Comparison of ENCODE assay signal across 22 cellular contexts in the genomic region with DNA sequence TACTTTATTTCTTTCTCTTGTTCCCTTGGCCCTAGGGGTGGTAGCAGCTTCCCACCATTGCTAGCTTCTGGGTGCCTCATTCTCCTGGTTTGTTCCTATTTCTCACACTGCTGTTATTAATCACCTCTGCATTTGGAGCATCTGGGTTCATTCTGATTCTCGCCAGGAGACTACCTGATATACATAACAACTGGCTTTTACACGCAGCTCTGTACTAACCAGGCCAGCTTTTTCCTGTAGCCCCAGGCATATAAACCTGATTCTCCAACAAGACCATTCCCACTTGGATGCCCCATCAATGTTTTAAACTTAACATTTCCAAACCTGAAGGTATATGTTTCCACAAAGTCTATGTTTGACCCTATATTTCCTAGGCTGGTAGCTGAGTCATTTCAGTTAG.
A peak's percentile ranks its signal among the peaks of the same experiment; 100 is the strongest.
DNase-seq lines count a peak whose midpoint lies in the region; ATAC-seq and TF ChIP-seq lines count a peak whose summit lies in the region.
"Had no signal": no experiment of that assay in that cellular context is flagged by ENCODE, and none has a peak within 500 bp of the region (broad histone marks: within the 10 kb centered on the region; RNA-seq: fewer than 3 reads in every experiment).

No MANE protein-coding gene starts in this region.

- H3K9ac ChIP-seq in neural progenitor cell: no peak overlapping the region
- H3K9ac ChIP-seq: BLaER1 had no signal

- H3K27me3 ChIP-seq in neural progenitor cell: no peaks in the 10 kb centered on the region
- H3K27me3 ChIP-seq in naive thymus-derived CD4-positive, alpha-beta T cell (ENCODE audit: control insufficient read depth in 2 of 2, insufficient read depth in 2 of 2, low read length in 2 of 2): no peaks in the 10 kb centered on the region
- H3K27me3 ChIP-seq: BE2C, BLaER1 had no signal

- no peaks in the 10 kb centered on the region for H3K27me3 Mint-ChIP-seq in WTC11 (ENCODE audit: low read depth)
- peaks cover 2% of the 10 kb centered on the region for H3K27me3 Mint-ChIP-seq in neural progenitor cell (ENCODE audit: insufficient read depth, low read depth)
- H3K27me3 Mint-ChIP-seq in naive thymus-derived CD4-positive, alpha-beta T cell: no peaks in the 10 kb centered on the region
- H3K27me3 Mint-ChIP-seq: CD4-positive, alpha-beta memory T cell; CD4-positive, CD25-positive, alpha-beta regulatory T cell; CD8-positive, alpha-beta memory T cell had no signal

- H2AFZ ChIP-seq in neural progenitor cell (replicated peaks): peak overlapping the region; percentile 34

- TF ChIP-seq CTCF in WTC11 (IDR thresholded peaks at IDR 0.05): no peak
- TF ChIP-seq CTCF in neural progenitor cell (IDR thresholded peaks at IDR 0.05): no peak

- H3K9me3 Mint-ChIP-seq in WTC11: peaks cover 21% of the 10 kb centered on the region
- H3K9me3 Mint-ChIP-seq in neural progenitor cell: peaks cover 7% of the 10 kb centered on the region
- H3K9me3 Mint-ChIP-seq in naive thymus-derived CD4-positive, alpha-beta T cell: peaks cover 0 to 17% (median 2%) of the 10 kb centered on the region in 11 donors

- intact Hi-C loops in naive thymus-derived CD4-positive, alpha-beta T cell (cut with micrococcal nuclease): no loop called here

- DNase-seq in WTC11 (ENCODE audit: low spot score): no peak
- DNase-seq in neural progenitor cell (ENCODE audit: low spot score): no peak
- DNase-seq in NCI-H2196 treated with DMSO at 0.1 percent for 48 hours (lab: John Stamatoyannopoulos, UW; ENCODE audit: unreplicated experiment): no peak
- no peak for DNase-seq in cerebellum (ENCODE audit: low spot score)
- no peak for DNase-seq in naive thymus-derived CD4-positive, alpha-beta T cell
- DNase-seq: 8988T; ACHN; BE2C; C1 segment of cervical spinal cord; CD4-positive, alpha-beta memory T cell; CD4-positive, CD25-positive, alpha-beta regulatory T cell; CD8-positive, alpha-beta memory T cell; COR-L47; DMS 273 treated with DMSO at 0.1 percent for 48 hours; DMS153; DMS79; DND-41; EL; GF-D8 had no signal

- no peaks in the 10 kb centered on the region for H3K79me2 ChIP-seq in neural progenitor cell (ENCODE audit: low read depth)

- H3K27ac Mint-ChIP-seq in WTC11: no peak overlapping the region
- H3K27ac Mint-ChIP-seq in neural progenitor cell: no peak overlapping the region
- H3K27ac Mint-ChIP-seq in naive thymus-derived CD4-positive, alpha-beta T cell: no peak overlapping the region
- H3K27ac Mint-ChIP-seq: CD14-positive monocyte; CD4-positive, alpha-beta memory T cell; CD4-positive, CD25-positive, alpha-beta regulatory T cell; CD8-positive, alpha-beta memory T cell had no signal

- ATAC-seq in GM19463 (IDR thresholded peaks at IDR 0.05; ENCODE audit: unreplicated experiment) (peak; percentile 28), WTC11 (peak; percentile 60)
- no peak for ATAC-seq in naive thymus-derived CD4-positive, alpha-beta T cell

- H4K20me1 ChIP-seq in neural progenitor cell (ENCODE audit: low read depth): no peaks in the 10 kb centered on the region
- H4K20me1 ChIP-seq: BLaER1 had no signal

- H3K4me1 Mint-ChIP-seq in WTC11 (peaks cover 17% of the 10 kb centered on the region), neural progenitor cell (no peaks in the 10 kb centered on the region)
- H3K4me1 Mint-ChIP-seq in naive thymus-derived CD4-positive, alpha-beta T cell: no peaks in the 10 kb centered on the region
- H3K4me1 Mint-ChIP-seq: CD14-positive monocyte; CD4-positive, alpha-beta memory T cell; CD4-positive, CD25-positive, alpha-beta regulatory T cell; CD8-positive, alpha-beta memory T cell had no signal

- H3K36me3 Mint-ChIP-seq in WTC11 (no peaks in the 10 kb centered on the region), neural progenitor cell (no peaks in the 10 kb centered on the region)
- H3K36me3 Mint-ChIP-seq in naive thymus-derived CD4-positive, alpha-beta T cell: no peaks in the 10 kb centered on the region
- H3K36me3 Mint-ChIP-seq: CD14-positive monocyte; CD4-positive, alpha-beta memory T cell; CD4-positive, CD25-positive, alpha-beta regulatory T cell; CD8-positive, alpha-beta memory T cell had no signal

- no peaks in the 10 kb centered on the region for H3F3A ChIP-seq in neural progenitor cell (ENCODE audit: low read depth)

- no peak overlapping the region for H3K27ac ChIP-seq in neural progenitor cell
- H3K27ac ChIP-seq in naive thymus-derived CD4-positive, alpha-beta T cell (ENCODE audit: low read depth, low read length): no peak overlapping the region
- H3K27ac ChIP-seq: BLaER1 had no signal

- H3K4me2 ChIP-seq in neural progenitor cell: no peak overlapping the region
- H3K4me2 ChIP-seq: BLaER1 had no signal

- CTCF ChIA-PET in WTC11 (lab: Charles Lee): no interaction called here
- CTCF ChIA-PET in naive thymus-derived CD4-positive, alpha-beta T cell (lab: Charles Lee): no interaction called here

- H3K4me3 Mint-ChIP-seq in WTC11 (no peak overlapping the region), neural progenitor cell (no peak overlapping the region)
- H3K4me3 Mint-ChIP-seq in naive thymus-derived CD4-positive, alpha-beta T cell: no peak overlapping the region
- H3K4me3 Mint-ChIP-seq: CD14-positive monocyte; CD4-positive, alpha-beta memory T cell; CD4-positive, CD25-positive, alpha-beta regulatory T cell; CD8-positive, alpha-beta memory T cell had no signal

- H3K4me3 ChIP-seq in neural progenitor cell: no peak overlapping the region
- no peak overlapping the region for H3K4me3 ChIP-seq in naive thymus-derived CD4-positive, alpha-beta T cell (ENCODE audit: low read length)
- H3K4me3 ChIP-seq: BLaER1 had no signal

- no peaks in the 10 kb centered on the region for H3K36me3 ChIP-seq in neural progenitor cell
- H3K36me3 ChIP-seq in naive thymus-derived CD4-positive, alpha-beta T cell (ENCODE audit: control insufficient read depth in 2 of 3, insufficient read depth in 3 of 3, low read length in 3 of 3): no peaks in the 10 kb centered on the region
- H3K36me3 ChIP-seq: BE2C, BLaER1 had no signal

- no peaks in the 10 kb centered on the region for H3K9me3 ChIP-seq in neural progenitor cell (ENCODE audit: low read depth)
- H3K9me3 ChIP-seq in naive thymus-derived CD4-positive, alpha-beta T cell (ENCODE audit: control insufficient read depth in 2 of 3, low read length in 3 of 3): no peaks in the 10 kb centered on the region
- H3K9me3 ChIP-seq: BE2C, BLaER1 had no signal

- H3K4me1 ChIP-seq in neural progenitor cell: no peaks in the 10 kb centered on the region
- no peaks in the 10 kb centered on the region for H3K4me1 ChIP-seq in naive thymus-derived CD4-positive, alpha-beta T cell (ENCODE audit: control insufficient read depth in 2 of 2, insufficient read depth in 2 of 2, low read length in 2 of 2)
- H3K4me1 ChIP-seq: BE2C, BLaER1 had no signal

- POLR2A ChIA-PET in WTC11 (lab: Charles Lee): no interaction called here
- POLR2A ChIA-PET in naive thymus-derived CD4-positive, alpha-beta T cell (lab: Charles Lee): no interaction called here

TF ChIP-seq in WTC11, 78 proteins besides CTCF, POLR2A, EP300 and RAD21 (continues in another document):
- no peak for TF ChIP-seq AFF4 (CRISPR knock-in tag; IDR thresholded peaks at IDR 0.05; ENCODE audit: borderline replicate concordance)
- TF ChIP-seq ZNF138 (CRISPR knock-in tag; conservative IDR thresholded peaks at IDR 0.05): no peak
- no peak for TF ChIP-seq ZBTB21 (CRISPR knock-in tag; IDR thresholded peaks at IDR 0.05; ENCODE audit: borderline replicate concordance)
- TF ChIP-seq, protein P1, sequence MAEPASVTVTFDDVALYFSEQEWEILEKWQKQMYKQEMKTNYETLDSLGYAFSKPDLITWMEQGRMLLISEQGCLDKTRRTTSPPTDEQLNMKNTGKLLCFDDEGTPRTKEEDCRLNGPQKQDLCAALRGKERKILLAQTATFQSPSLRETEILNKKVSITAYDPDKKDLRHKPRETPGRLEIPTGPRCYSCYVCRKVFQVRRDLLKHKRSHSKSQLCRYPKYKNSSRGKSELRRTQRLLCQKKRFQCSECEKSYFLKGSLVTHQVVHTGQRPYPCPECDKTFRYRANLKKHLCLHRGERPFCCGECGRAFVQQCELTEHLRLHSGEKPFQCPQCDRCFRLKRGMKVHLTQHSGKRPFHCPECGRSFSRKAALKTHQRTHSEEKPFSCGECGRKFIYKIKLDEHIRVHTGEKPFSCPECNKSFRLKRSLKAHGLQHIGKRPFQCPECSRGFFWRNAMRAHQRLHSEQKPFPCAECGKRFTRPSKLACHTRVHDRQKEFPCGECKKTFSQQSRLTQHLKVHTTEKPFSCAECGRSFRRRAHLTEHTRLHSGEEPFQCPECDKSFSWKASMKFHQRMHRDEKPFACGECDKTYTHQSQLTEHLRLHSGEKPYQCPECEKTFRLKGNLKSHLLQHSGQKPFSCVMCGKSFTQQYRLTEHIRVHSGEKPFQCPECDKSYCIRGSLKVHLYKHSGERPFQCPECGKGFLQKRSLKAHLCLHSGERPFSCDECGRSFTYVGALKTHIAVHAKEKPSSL (CRISPR knock-in tag; conservative IDR thresholded peaks at IDR 0.05): no peak
- no peak for TF ChIP-seq MXD4 (CRISPR knock-in tag; IDR thresholded peaks at IDR 0.05; ENCODE audit: borderline replicate concordance)
- TF ChIP-seq ZNF671 (CRISPR knock-in tag; IDR thresholded peaks at IDR 0.05): no peak
- TF ChIP-seq NR2C2 (CRISPR knock-in tag; IDR thresholded peaks at IDR 0.05): no peak
- TF ChIP-seq JUN (CRISPR knock-in tag; IDR thresholded peaks at IDR 0.05): no peak
